In genomic region chr20:35303735-35304431, GRCh38 we compare ENCODE assay signal across 8 cellular contexts. TPM values are rescaled to one million over a fixed set of nuclear protein-coding genes. Genes with fewer than 3 reads are reported as not detected.
A peak's percentile ranks its signal among the peaks of the same experiment; 100 is the strongest.
DNase-seq lines count a peak whose midpoint lies in the region; ATAC-seq and TF ChIP-seq lines count a peak whose summit lies in the region.

No MANE protein-coding gene starts in this region.

- H2BK5ac ChIP-seq in trophoblast cell (ENCODE audit: low read depth, low read length, poor library complexity), result no peak overlapping the region

- peak; percentile 53 for ATAC-seq in GM19043 (IDR thresholded peaks at IDR 0.05; ENCODE audit: low read depth, unreplicated experiment)
- ATAC-seq in SK-N-SH treated with all-trans-retinoic acid at 6 μM for 48 hours, result peak; percentile 63

- H3K4ac ChIP-seq in trophoblast cell (ENCODE audit: low read depth, low read length), result no peak overlapping the region

- peak overlapping the region; percentile 45 for H4K8ac ChIP-seq in trophoblast cell (ENCODE audit: low read depth, low read length)

- H3K27me3 ChIP-seq in A673 (replicated peaks; ENCODE audit: insufficient read depth, low read depth, low read length, poor library complexity) (no peaks in the 10 kb centered on the region), trophoblast cell (ENCODE audit: insufficient read depth, low read length) (no peaks in the 10 kb centered on the region)

- no peaks in the 10 kb centered on the region for H3K9me3 ChIP-seq in A673 (ENCODE audit: low read depth, low read length, poor library complexity, severe bottlenecking)
- peaks cover 2% of the 10 kb centered on the region for H3K9me3 ChIP-seq in trophoblast cell (ENCODE audit: insufficient read depth, low read depth, low read length)

- peaks cover 12% of the 10 kb centered on the region for H3K79me1 ChIP-seq in trophoblast cell (ENCODE audit: low read length)

- WGBS in trophoblast cell (ENCODE audit: extremely low coverage, insufficient coverage, insufficient read length), result no CpG with 5 or more reads among the region's 18 CpGs

- H3K36me3 ChIP-seq in A673 (ENCODE audit: insufficient read depth, low read length, poor library complexity, severe bottlenecking) (no peaks in the 10 kb centered on the region), trophoblast cell (ENCODE audit: control insufficient read depth in 1 of 2, insufficient read depth in 2 of 2, low read length in 2 of 2) (no peaks in the 10 kb centered on the region)

- no peak overlapping the region for H3K18ac ChIP-seq in trophoblast cell (ENCODE audit: low read length)

- peaks cover 1% of the 10 kb centered on the region for H3K36me3 Mint-ChIP-seq in activated naive CD4-positive, alpha-beta T cell treated with anti-CD3 and anti-CD28 coated beads, Interleukin-2, amount 10 ng/mL, durations not matched to agents 7 days and 5 days
- H3K36me3 Mint-ChIP-seq in type B pancreatic cell, result no peaks in the 10 kb centered on the region

- peak overlapping the region; percentile 23 for H3K9ac ChIP-seq in trophoblast cell (ENCODE audit: low read length)

- H3K79me2 ChIP-seq in trophoblast cell (ENCODE audit: control insufficient read depth, insufficient read depth, low read length, poor library complexity), result no peaks in the 10 kb centered on the region

- no peak overlapping the region for H3K27ac ChIP-seq in A673 (ENCODE audit: low read depth, low read length, poor library complexity, severe bottlenecking)
- peak overlapping the region; percentile 40 for H3K27ac ChIP-seq in trophoblast cell (ENCODE audit: low read depth, low read length)

- peaks cover 1% of the 10 kb centered on the region for H3K27me3 Mint-ChIP-seq in activated naive CD4-positive, alpha-beta T cell treated with anti-CD3 and anti-CD28 coated beads, Interleukin-2, amount 10 ng/mL, durations not matched to agents 7 days and 5 days
- H3K27me3 Mint-ChIP-seq in type B pancreatic cell, result no peaks in the 10 kb centered on the region

- peaks cover 23% of the 10 kb centered on the region for H3K4me1 Mint-ChIP-seq in activated naive CD4-positive, alpha-beta T cell treated with anti-CD3 and anti-CD28 coated beads, Interleukin-2, amount 10 ng/mL, durations not matched to agents 7 days and 5 days
- peaks cover 21% of the 10 kb centered on the region for H3K4me1 Mint-ChIP-seq in type B pancreatic cell (ENCODE audit: unreplicated experiment)

- peak overlapping the region; percentile 29 for H4K91ac ChIP-seq in trophoblast cell (ENCODE audit: low read depth, low read length)

- CTCF ChIA-PET in A673 (lab: Charles Lee), result interaction anchor here (0.9 to 1.8 kb wide), 3 partner anchors 9 to 26 kb away, joined by 4 to 5 read pairs (median 5); partner anchors contain the start of gene EIF6
- CTCF ChIA-PET in activated naive CD4-positive, alpha-beta T cell treated with anti-CD3 and anti-CD28 coated beads, Interleukin-2, amount 10 ng/mL, durations not matched to agents 7 days and 5 days (lab: Charles Lee), result interaction anchor here (0.6 to 8.6 kb wide), 17 partner anchors 9 to 158 kb away, joined by 3 to 104 read pairs (median 6); partner anchors contain the start of genes CEP250, EIF6 and GDF5

- peak; percentile 95 for TF ChIP-seq CTCF in A673 (conservative IDR thresholded peaks at IDR 0.05; ENCODE audit: low read depth, low read length)
- peak; percentile 97 for TF ChIP-seq CTCF in type B pancreatic cell (conservative IDR thresholded peaks at IDR 0.05)

- H4K12ac ChIP-seq in trophoblast cell (ENCODE audit: low read depth, low read length), result peak overlapping the region; percentile 7

- H3K4me3 ChIP-seq in A673 (ENCODE audit: low read depth, low read length, poor library complexity, severe bottlenecking) (no peak overlapping the region), trophoblast cell (ENCODE audit: low read depth, low read length) (no peak overlapping the region)

- H2AK5ac ChIP-seq in trophoblast cell (ENCODE audit: low read length), result no peak overlapping the region

- H3K4me3 Mint-ChIP-seq in activated naive CD4-positive, alpha-beta T cell treated with anti-CD3 and anti-CD28 coated beads, Interleukin-2, amount 10 ng/mL, durations not matched to agents 7 days and 5 days, result no peak overlapping the region
- H3K4me3 Mint-ChIP-seq in type B pancreatic cell, result no peak overlapping the region

- no peak overlapping the region for H2AFZ ChIP-seq in trophoblast cell (ENCODE audit: insufficient read depth, low read length, poor library complexity)

- peak overlapping the region; percentile 49 for H3K4me2 ChIP-seq in trophoblast cell (ENCODE audit: low read length)

- DNase-seq in A673 (ENCODE audit: low spot score) (peak; percentile 86), NCI-H1092 treated with DMSO at 0.1 percent for 48 hours (lab: John Stamatoyannopoulos, UW) (peak; percentile 67), head of caudate nucleus (peak; percentile 56 to 92 (median 81)), trophoblast cell (peak; percentile 85 to 96), type B pancreatic cell (ENCODE audit: extremely low spot score, unreplicated experiment) (peak; percentile 85)
- peak; percentile 91 for DNase-seq in activated naive CD4-positive, alpha-beta T cell treated with anti-CD3 and anti-CD28 coated beads, Interleukin-2, amount 10 ng/mL, durations not matched to agents 7 days and 5 days

- BruUV-seq in A673 (replicated peaks; lab: Mats Ljungman, UMichigan), result no TSS peak

- POLR2A ChIA-PET in A673 (lab: Charles Lee; ENCODE audit: low non-redundant PET), result no interaction called here

- no peak overlapping the region for H3K27ac Mint-ChIP-seq in activated naive CD4-positive, alpha-beta T cell treated with anti-CD3 and anti-CD28 coated beads, Interleukin-2, amount 10 ng/mL, durations not matched to agents 7 days and 5 days
- peak overlapping the region; percentile 72 for H3K27ac Mint-ChIP-seq in type B pancreatic cell

- intact Hi-C loops in A673 (cut with micrococcal nuclease; ENCODE audit: unreplicated experiment) (loop anchor here (5.0 kb wide), 1 partner anchor 143 kb away; no protein-coding TSS in a partner anchor), head of caudate nucleus (cut with DNase I) (loop anchor here (10.0 kb wide), 1 partner anchor 141 kb away; no protein-coding TSS in a partner anchor)

- H2BK12ac ChIP-seq in trophoblast cell (ENCODE audit: low read length), result no peak overlapping the region

- H3K9me3 Mint-ChIP-seq in activated naive CD4-positive, alpha-beta T cell treated with anti-CD3 and anti-CD28 coated beads, Interleukin-2, amount 10 ng/mL, durations not matched to agents 7 days and 5 days, result no peaks in the 10 kb centered on the region
- H3K9me3 Mint-ChIP-seq in type B pancreatic cell, result no peaks in the 10 kb centered on the region

- H3K23ac ChIP-seq in trophoblast cell (ENCODE audit: low read length), result no peak overlapping the region

- no peak overlapping the region for H3K14ac ChIP-seq in trophoblast cell (ENCODE audit: low read length)

- H2BK120ac ChIP-seq in trophoblast cell (ENCODE audit: insufficient read depth, low read length, poor library complexity), result no peak overlapping the region

- no peaks in the 10 kb centered on the region for H3K4me1 ChIP-seq in A673 (ENCODE audit: insufficient read depth, low read length, poor library complexity, severe bottlenecking)
- H3K4me1 ChIP-seq in trophoblast cell (ENCODE audit: control insufficient read depth in 1 of 2, insufficient read depth in 2 of 2, low read length in 2 of 2), result peaks cover 27 to 29% of the 10 kb centered on the region in 2 experiments

TF ChIP-seq in SK-N-SH treated with all-trans-retinoic acid at 6 μM for 48 hours, 23 proteins besides CTCF, POLR2A, EP300 and RAD21 (continues in another document):
- TF ChIP-seq CSRNP3 (CRISPR knock-in tag; IDR thresholded peaks at IDR 0.05) (no peak), POU6F1 (CRISPR knock-in tag; IDR thresholded peaks at IDR 0.05; ENCODE audit: borderline replicate concordance, low read depth) (no peak), ZC3H10 (CRISPR knock-in tag; IDR thresholded peaks at IDR 0.05) (no peak), BACH2 (CRISPR knock-in tag; IDR thresholded peaks at IDR 0.05; ENCODE audit: borderline replicate concordance) (no peak)

RNA-seq across cellular contexts. Expression of gene FAM83C, which starts 11.7 kb away (rescaled TPM):
- total RNA-seq in A673 (2021) (not detected in 2 replicates), type B pancreatic cell (ENCODE audit: low replicate concordance) (not detected in 2 replicates)
- 0.01 TPM in 2 replicates for polyA plus RNA-seq in trophoblast cell (2013)

RNA-seq across cellular contexts. Expression of gene EIF6, which starts 19.3 kb away (rescaled TPM):
- 172 and 180 TPM in 2 replicates for total RNA-seq in A673 (2021)
- polyA plus RNA-seq in trophoblast cell (2013), result 91.0 and 92.3 TPM in 2 replicates
- 124 and 185 TPM in 2 replicates for total RNA-seq in type B pancreatic cell (ENCODE audit: low replicate concordance)

RNA-seq across cellular contexts. Expression of gene MMP24OS, which starts 26.0 kb away (rescaled TPM):
- total RNA-seq in A673 (2021) (26.2 and 34.0 TPM in 2 replicates), type B pancreatic cell (ENCODE audit: low replicate concordance) (63.1 and 77.1 TPM in 2 replicates)
- 76.2 and 79.4 TPM in 2 replicates for polyA plus RNA-seq in trophoblast cell (2013)
